Comparison of ENCODE assay signal across 15 cellular contexts in the genomic region with DNA sequence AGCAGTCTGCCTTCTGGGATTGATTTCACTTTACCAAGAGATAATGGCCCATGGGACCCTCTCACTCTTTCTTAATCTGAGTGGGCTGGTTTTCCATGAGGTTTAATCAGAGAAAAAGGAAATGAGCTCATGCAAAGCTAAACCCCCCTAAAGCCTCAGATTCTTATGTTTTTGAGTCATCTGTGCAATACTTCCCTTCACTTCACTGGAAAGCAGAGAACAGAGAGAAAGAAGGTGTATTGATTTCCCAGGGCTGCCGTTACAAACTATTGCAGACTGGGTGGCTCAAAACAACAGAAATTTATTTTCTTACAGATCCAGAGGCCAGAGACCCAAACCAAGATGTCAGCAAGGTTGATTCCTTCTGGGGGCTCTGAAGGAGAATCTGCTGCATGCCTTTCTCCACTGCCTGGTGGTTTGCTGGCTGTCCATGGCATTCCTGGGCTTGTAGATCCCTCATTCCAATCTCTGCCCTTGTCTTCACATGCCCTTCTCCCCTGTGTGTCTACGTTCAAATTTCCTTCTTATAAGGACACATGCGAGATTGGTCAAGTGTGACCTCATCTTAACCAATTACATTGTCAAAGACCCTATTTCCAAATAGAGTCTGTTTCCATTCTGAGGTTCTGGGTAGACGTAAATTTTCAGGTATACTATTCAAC.
DNase-seq lines count a peak whose midpoint lies in the region; ATAC-seq and TF ChIP-seq lines count a peak whose summit lies in the region.
"Had no signal": no experiment of that assay in that cellular context is flagged by ENCODE, and none has a peak within 500 bp of the region (broad histone marks: within the 10 kb centered on the region; RNA-seq: fewer than 3 reads in every experiment).

No MANE protein-coding gene starts in this region.

- WGBS in mesodermal cell (ENCODE audit: insufficient coverage in 2 of 2), 2 experiments: 90 to 96% methylated on average over 3 of the region's 4 CpGs

- no peaks in the 10 kb centered on the region for H3K9me3 ChIP-seq in mesodermal cell (ENCODE audit: control insufficient read depth, low read length)
- H3K9me3 ChIP-seq: right atrium auricular region had no signal

- DNase-seq in AG20443 (ENCODE audit: low spot score) (peak; percentile 58), LHCN-M2 (ENCODE audit: low read depth) (peak; percentile 62), choroid plexus epithelial cell (ENCODE audit: low read depth) (peak; percentile 68), GM19240 (ENCODE audit: insufficient read length, low spot score) (no peak), Ammon's horn (ENCODE audit: low spot score) (no peak)
- DNase-seq: activated CD4-positive, CD25-positive, alpha-beta regulatory T cell treated with anti-CD3 and anti-CD28 coated beads, Interleukin-2, amount 50 U/mL, for 72 hours; activated effector memory CD4-positive, alpha-beta T cell treated with anti-CD3 and anti-CD28 coated beads, Interleukin-2, amount 50 U/mL, for 16 hours; cortex of kidney; hippocampal formation; midbrain; NCI-H510A treated with DMSO at 0.1 percent for 48 hours had no signal

- H3K4me3 ChIP-seq in choroid plexus epithelial cell (ENCODE audit: low read depth, low read length): no peak overlapping the region
- peak overlapping the region; percentile 11 for H3K4me3 ChIP-seq in mesodermal cell (ENCODE audit: extremely low read depth, insufficient read depth, low read length, poor library complexity, severe bottlenecking)
- H3K4me3 ChIP-seq: right atrium auricular region had no signal

- no peaks in the 10 kb centered on the region for H3K36me3 ChIP-seq in mesodermal cell (ENCODE audit: control insufficient read depth, insufficient read depth, low read length)
- H3K36me3 ChIP-seq: right atrium auricular region had no signal

- TF ChIP-seq CTCF in choroid plexus epithelial cell (conservative IDR thresholded peaks at IDR 0.05; ENCODE audit: low read depth, low read length): no peak

- H3K4me1 ChIP-seq in mesodermal cell (ENCODE audit: control insufficient read depth, insufficient read depth, low read length, poor library complexity, severe bottlenecking): peaks cover 30% of the 10 kb centered on the region
- H3K4me1 ChIP-seq: right atrium auricular region had no signal

- ATAC-seq in GM21786 (IDR thresholded peaks at IDR 0.05; ENCODE audit: unreplicated experiment) (no peak), GM18907 (IDR thresholded peaks at IDR 0.05; ENCODE audit: unreplicated experiment) (no peak)

- H3K27ac ChIP-seq in mesodermal cell (ENCODE audit: low read depth, low read length, severe bottlenecking): peak overlapping the region; percentile 97
- H3K27ac ChIP-seq: right atrium auricular region had no signal

Comparison
In these comparisons a context has a peak if more than half of its experiments do, and no peak if none do; other contexts are left out.
1. DNase-seq: peak in AG20443 (single experiment), LHCN-M2 (single experiment) and choroid plexus epithelial cell (single experiment); none in GM19240 (single experiment) and Ammon's horn (single experiment).